In genomic region chr17:64174686-64175456, GRCh38 we compare ENCODE assay signal across 9 cellular contexts. TPM values are rescaled to one million over a fixed set of nuclear protein-coding genes. Genes with fewer than 3 reads are reported as not detected.
DNase-seq lines count a peak whose midpoint lies in the region; ATAC-seq, FAIRE-seq and TF ChIP-seq lines count a peak whose summit lies in the region.
"Had no signal": no experiment of that assay in that cellular context is flagged by ENCODE, and none has a peak within 500 bp of the region (broad histone marks: within the 10 kb centered on the region; RNA-seq: fewer than 3 reads in every experiment).

No MANE protein-coding gene starts in this region.

- CTCF ChIA-PET in IMR-90 (lab: Yijun Ruan, JAX) (no interaction called here), K562 (lab: Yijun Ruan, JAX; ENCODE audit: low intra/inter-chr PET ratio) (no interaction called here)

- intact Hi-C loops in IMR-90 (cut with micrococcal nuclease) (no loop called here), K562 (cut with micrococcal nuclease) (no loop called here)

- no peak overlapping the region for H2AK9ac ChIP-seq in IMR-90 (replicated peaks; ENCODE audit: low read depth, low read length, poor library complexity)

- DNase-seq in IMR-90 (peak; percentile 71), K562 (ENCODE audit: extremely low read depth in 1 of 4, low spot score in 3 of 4) (no peak), hypothalamus (lab: John Stamatoyannopoulos, UW) (peak in 27 of 51 donors; percentile 15 to 53 (median 27)), superior temporal gyrus (ENCODE audit: extremely low spot score) (peak; percentile 85), SW 1271 (lab: John Stamatoyannopoulos, UW) (no peak), urothelium cell line (ENCODE audit: low spot score) (no peak)
- no peak for DNase-seq in stimulated activated CD4-positive, alpha-beta T cell treated with anti-CD3 and anti-CD28 coated beads, Interleukin-12 subunit alpha, Interleukin-12 subunit beta, amount 100 ng/mL, for 4 hours

- H3K27ac ChIP-seq in IMR-90 (ENCODE audit: insufficient read depth, low read length) (no peak overlapping the region), K562 (ENCODE audit: extremely low read depth, low read depth, low read length) (no peak overlapping the region)
- H3K27ac ChIP-seq: neural progenitor cell had no signal

- no peak for TF ChIP-seq EP300 in K562 (IDR thresholded peaks at IDR 0.05; ENCODE audit: low read length)

- FAIRE-seq in K562 (lab: Jason Lieb, UNC) = no peak
- no peak for FAIRE-seq in urothelium cell line (lab: Jason Lieb, UNC)

- POLR2A ChIA-PET in IMR-90 (lab: Charles Lee; ENCODE audit: unreplicated experiment) = no interaction called here
- POLR2A ChIA-PET in K562 (lab: Yijun Ruan, JAX) = interaction anchor here (0.9 to 1.1 kb wide), 2 partner anchors 29 to 255 kb away, joined by 3 read pairs; no protein-coding TSS in a partner anchor

- no peak for TF ChIP-seq CTCF in IMR-90 (conservative IDR thresholded peaks at IDR 0.05; ENCODE audit: low read depth, low read length)
- TF ChIP-seq CTCF in K562 (IDR thresholded peaks at IDR 0.05 in 2 of 3, conservative IDR thresholded peaks at IDR 0.05 in 1 of 3; ENCODE audit: insufficient read depth in 2 of 3, low read depth in 1 of 3, low read length in 3 of 3) = no peak

- WGBS in IMR-90 (ENCODE audit: extremely low coverage in 2 of 2, insufficient read length in 1 of 2), 2 experiments = 79% methylated on average over 2 of the region's 7 CpGs; no CpG with 5 or more reads in 1 of the 2 experiments
- 90% methylated on average over 7 of the region's 7 CpGs for WGBS in K562 (ENCODE audit: insufficient coverage, low coverage, missing lambda C conversion rate)

- no peak overlapping the region for H2BK5ac ChIP-seq in IMR-90 (ENCODE audit: low read depth, low read length, poor library complexity, severe bottlenecking)

- H3K56ac ChIP-seq in IMR-90 (ENCODE audit: extremely low read depth, insufficient read depth, low read length) = no peak overlapping the region

- no peaks in the 10 kb centered on the region for H4K20me1 ChIP-seq in IMR-90 (ENCODE audit: insufficient read depth, low read length)
- no peaks in the 10 kb centered on the region for H4K20me1 ChIP-seq in K562 (replicated peaks; ENCODE audit: control insufficient read depth, insufficient read depth, low read length)

- H3K4me3 ChIP-seq in IMR-90 (ENCODE audit: insufficient read depth, low read depth, low read length) = no peak overlapping the region
- no peak overlapping the region for H3K4me3 ChIP-seq in K562
- H3K4me3 ChIP-seq: neural progenitor cell had no signal

- no peak overlapping the region for H3K9ac ChIP-seq in IMR-90 (ENCODE audit: low read depth, low read length)
- H3K9ac ChIP-seq in K562 (ENCODE audit: insufficient read depth in 1 of 2, low read depth in 2 of 2, low read length in 2 of 2) = no peak overlapping the region
- H3K9ac ChIP-seq: neural progenitor cell had no signal

- H3K36me3 ChIP-seq in IMR-90 (ENCODE audit: control insufficient read depth, insufficient read depth, low read length) = peaks cover 7% of the 10 kb centered on the region; the same call in 1 of the 2 replicates
- H3K36me3 ChIP-seq in K562 (ENCODE audit: control insufficient read depth, insufficient read depth, low read length) = peaks cover 72% of the 10 kb centered on the region
- H3K36me3 ChIP-seq: neural progenitor cell had no signal

- H2BK20ac ChIP-seq in IMR-90 (ENCODE audit: low read depth, low read length) = no peak overlapping the region

- H3K27me3 ChIP-seq in IMR-90 (ENCODE audit: control insufficient read depth, insufficient read depth, low read length) (no peaks in the 10 kb centered on the region), K562 (ENCODE audit: control insufficient read depth in 2 of 2, insufficient read depth in 2 of 2, low read length in 2 of 2) (no peaks in the 10 kb centered on the region)
- H3K27me3 ChIP-seq: neural progenitor cell had no signal

- H3K9me1 ChIP-seq in IMR-90 (ENCODE audit: insufficient read depth, low read length) = peaks cover 4% of the 10 kb centered on the region
- no peaks in the 10 kb centered on the region for H3K9me1 ChIP-seq in K562 (ENCODE audit: control insufficient read depth, insufficient read depth, low read length)

- no peak overlapping the region for H2AFZ ChIP-seq in IMR-90 (replicated peaks; ENCODE audit: low read length, poor library complexity)
- H2AFZ ChIP-seq in K562 (ENCODE audit: low read depth, low read length) = no peak overlapping the region
- H2AFZ ChIP-seq: neural progenitor cell had no signal

- no peak overlapping the region for H3K18ac ChIP-seq in IMR-90 (ENCODE audit: low read depth, low read length)

- dilution Hi-C loops in IMR-90 (cut with HindIII; ENCODE audit: low sequenced_read_pairs, unreplicated experiment) = no loop called here

- ATAC-seq in IMR-90 (ENCODE audit: low read depth) (peak; percentile 69), K562 (no peak), GM21576 (IDR thresholded peaks at IDR 0.05; ENCODE audit: unreplicated experiment) (no peak)

- no peak overlapping the region for H3K4ac ChIP-seq in IMR-90 (ENCODE audit: low read depth, low read length)

- H4K5ac ChIP-seq in IMR-90 (ENCODE audit: low read depth, low read length) = no peak overlapping the region

- no peak overlapping the region for H2AK5ac ChIP-seq in IMR-90 (ENCODE audit: low read depth, low read length)

- H3K79me1 ChIP-seq in IMR-90 (ENCODE audit: low read depth in 1 of 2, low read length in 2 of 2) = peaks cover 0 to 3% of the 10 kb centered on the region in 2 experiments; a peak in 1 of 4 replicates

- in situ Hi-C loops in IMR-90 (cut with MboI; ENCODE audit: low sequenced_read_pairs) = no loop called here
- in situ Hi-C loops in K562 (cut with MboI) = no loop called here

- no peak overlapping the region for H4K91ac ChIP-seq in IMR-90 (ENCODE audit: insufficient read depth, low read depth, low read length)

- no peak overlapping the region for H2BK15ac ChIP-seq in IMR-90 (ENCODE audit: low read depth, low read length)

- no peak overlapping the region for H3K14ac ChIP-seq in IMR-90 (replicated peaks; ENCODE audit: low read depth, low read length)

- H3K4me2 ChIP-seq in IMR-90 (ENCODE audit: low read depth, low read length) (no peak overlapping the region), K562 (ENCODE audit: insufficient read depth, low read length) (no peak overlapping the region)
- H3K4me2 ChIP-seq: neural progenitor cell had no signal

- no peak overlapping the region for H4K8ac ChIP-seq in IMR-90 (ENCODE audit: low read depth in 2 of 2, low read length in 2 of 2)

- H3K79me2 ChIP-seq in K562 (ENCODE audit: control insufficient read depth, insufficient read depth, low read length) = no peaks in the 10 kb centered on the region

- BruUV-seq in IMR-90 (replicated peaks; lab: Mats Ljungman, UMichigan) (no TSS peak), K562 (replicated peaks; lab: Mats Ljungman, UMichigan) (no TSS peak)

- H3K23ac ChIP-seq in IMR-90 (ENCODE audit: low read depth, low read length) = no peak overlapping the region

- TF ChIP-seq POLR2A in IMR-90 (IDR thresholded peaks at IDR 0.05; ENCODE audit: low read depth, low read length) = no peak
- no peak for TF ChIP-seq POLR2A in K562 (conservative IDR thresholded peaks at IDR 0.05)

- H2BK120ac ChIP-seq in IMR-90 (ENCODE audit: low read depth, low read length) = no peak overlapping the region

- H3K9me3 ChIP-seq in IMR-90 (ENCODE audit: control insufficient read depth, insufficient read depth, low read length) = no peaks in the 10 kb centered on the region
- H3K9me3 ChIP-seq in K562 (replicated peaks; ENCODE audit: control insufficient read depth, insufficient read depth, low read depth, low read length) = no peaks in the 10 kb centered on the region

- TF ChIP-seq RAD21 in IMR-90 (IDR thresholded peaks at IDR 0.05; ENCODE audit: low read length) (no peak), K562 (CRISPR knock-in tag; conservative IDR thresholded peaks at IDR 0.05 in 1 of 2, IDR thresholded peaks at IDR 0.05 in 1 of 2) (no peak)

- H3K4me1 ChIP-seq in IMR-90 (ENCODE audit: control insufficient read depth, insufficient read depth, low read length) = peaks cover 4% of the 10 kb centered on the region
- no peaks in the 10 kb centered on the region for H3K4me1 ChIP-seq in K562 (replicated peaks in 1 of 2; ENCODE audit: control insufficient read depth in 2 of 2, insufficient read depth in 2 of 2, low read length in 2 of 2)
- H3K4me1 ChIP-seq: neural progenitor cell had no signal

TF ChIP-seq in IMR-90, 13 proteins besides CTCF, POLR2A, EP300 and RAD21 (continues in another document):
- TF ChIP-seq NFE2L2 (IDR thresholded peaks at IDR 0.05; ENCODE audit: low read depth, low read length) = no peak
- no peak for TF ChIP-seq FOS (IDR thresholded peaks at IDR 0.05; ENCODE audit: low read depth, low read length)

TF ChIP-seq in K562, 482 proteins besides CTCF, POLR2A, EP300 and RAD21:
- peak; percentile 59; the same call in 1 of the 2 replicates for TF ChIP-seq SPI1 (IDR thresholded peaks at IDR 0.05; ENCODE audit: borderline replicate concordance, low read depth, low read length)
- TF ChIP-seq FOSL1 (tag; conservative IDR thresholded peaks at IDR 0.05) = 0 out of 2 replicates have a peak, but pooled peaks have one; percentile 18
- no peak for TF ChIP-seq ZBTB7A (IDR thresholded peaks at IDR 0.05; ENCODE audit: borderline replicate concordance, control insufficient read depth, low read depth, low read length)

RNA-seq across cellular contexts. Expression of gene ERN1, which starts 44.9 kb away (rescaled TPM):
- 2.2 and 2.7 TPM in 2 replicates for total RNA-seq in IMR-90 (2012; rRNA removed)
- polyA plus RNA-seq in IMR-90 (2012; rRNA removed) = 3.7 and 4.1 TPM in 2 replicates
- polyA plus RNA-seq in IMR-90 (2012; cell fraction: cytosol; rRNA removed) = 3.2 and 3.4 TPM in 2 replicates
- polyA plus RNA-seq in IMR-90 (2012; cell fraction: nucleus; rRNA removed; ENCODE audit: low replicate concordance) = 7.5 and 10.9 TPM in 2 replicates
- 41.9 and 57.7 TPM in 2 replicates for total RNA-seq in K562 (2011; cell fraction: chromatin; rRNA removed; ENCODE audit: low replicate concordance)
- 29.5 and 31.2 TPM in 2 replicates for total RNA-seq in K562 (2011; cell fraction: nucleolus; rRNA removed)
- total RNA-seq in K562 (2011; cell fraction: nucleoplasm; rRNA removed) = 35.3 and 46.4 TPM in 2 replicates
- total RNA-seq in K562 (2014; rRNA removed) = 7.9 and 10.2 TPM in 2 replicates
- total RNA-seq in K562 (2014; rRNA removed; fragmentation: Illumina TruSeq; extraction: Trizol) = 7.3 and 12.3 TPM in 2 replicates
- total RNA-seq in K562 (2015; rRNA removed; fragmentation: Illumina TruSeq; extraction: Trizol) = 5.4 TPM in 2 replicates
- 19.2 and 22.5 TPM in 2 replicates for total RNA-seq in K562 (2021)
- 9.1 and 11.3 TPM in 2 replicates for polyA plus RNA-seq in K562 (2011; rRNA removed)
- 3.3 and 5.2 TPM in 2 replicates for polyA plus RNA-seq in K562 (2011; cell fraction: cytosol; rRNA removed)
- 9.2 and 9.7 TPM in 2 replicates for polyA plus RNA-seq in K562 (2011; cell fraction: nucleus; rRNA removed)
- polyA plus RNA-seq in K562 (2012) = 5.1 and 14.2 TPM in 2 replicates
- 6.6 and 8.2 TPM in 2 replicates for polyA plus RNA-seq in K562 (2014; fragmentation: Illumina TruSeq; extraction: Trizol)
- polyA plus RNA-seq in K562 (2014; fragmentation: Nextera tagmentation; extraction: Ambion mirVana) = 1 to 10 TPM; 2.1 to 4.3 TPM
- 7.0 and 8.6 TPM in 2 replicates for polyA plus RNA-seq in K562 (2014; rRNA removed)
- 8.2 and 11.4 TPM in 2 replicates for polyA minus RNA-seq in K562 (2011; rRNA and poly(A)+ RNA removed)
- 4.9 and 5.2 TPM in 2 replicates for polyA minus RNA-seq in K562 (2011; cell fraction: cytosol; rRNA and poly(A)+ RNA removed)
- polyA minus RNA-seq in K562 (2011; cell fraction: nucleus; rRNA and poly(A)+ RNA removed) = 8.3 and 12.1 TPM in 2 replicates

Comparison
In these comparisons a context has a peak if more than half of its experiments do, and no peak if none do; other contexts are left out.
1. DNase-seq: peak in IMR-90 (single experiment), hypothalamus (27 of 51) and superior temporal gyrus (single experiment); none in K562 (0 of 4), stimulated activated CD4-positive, alpha-beta T cell treated with anti-CD3 and anti-CD28 coated beads, Interleukin-12 subunit alpha, Interleukin-12 subunit beta, amount 100 ng/mL, for 4 hours (single experiment), SW 1271 (0 of 2) and urothelium cell line (single experiment).